Comparison of ENCODE assay signal across 1 cellular context in the genomic region with DNA sequence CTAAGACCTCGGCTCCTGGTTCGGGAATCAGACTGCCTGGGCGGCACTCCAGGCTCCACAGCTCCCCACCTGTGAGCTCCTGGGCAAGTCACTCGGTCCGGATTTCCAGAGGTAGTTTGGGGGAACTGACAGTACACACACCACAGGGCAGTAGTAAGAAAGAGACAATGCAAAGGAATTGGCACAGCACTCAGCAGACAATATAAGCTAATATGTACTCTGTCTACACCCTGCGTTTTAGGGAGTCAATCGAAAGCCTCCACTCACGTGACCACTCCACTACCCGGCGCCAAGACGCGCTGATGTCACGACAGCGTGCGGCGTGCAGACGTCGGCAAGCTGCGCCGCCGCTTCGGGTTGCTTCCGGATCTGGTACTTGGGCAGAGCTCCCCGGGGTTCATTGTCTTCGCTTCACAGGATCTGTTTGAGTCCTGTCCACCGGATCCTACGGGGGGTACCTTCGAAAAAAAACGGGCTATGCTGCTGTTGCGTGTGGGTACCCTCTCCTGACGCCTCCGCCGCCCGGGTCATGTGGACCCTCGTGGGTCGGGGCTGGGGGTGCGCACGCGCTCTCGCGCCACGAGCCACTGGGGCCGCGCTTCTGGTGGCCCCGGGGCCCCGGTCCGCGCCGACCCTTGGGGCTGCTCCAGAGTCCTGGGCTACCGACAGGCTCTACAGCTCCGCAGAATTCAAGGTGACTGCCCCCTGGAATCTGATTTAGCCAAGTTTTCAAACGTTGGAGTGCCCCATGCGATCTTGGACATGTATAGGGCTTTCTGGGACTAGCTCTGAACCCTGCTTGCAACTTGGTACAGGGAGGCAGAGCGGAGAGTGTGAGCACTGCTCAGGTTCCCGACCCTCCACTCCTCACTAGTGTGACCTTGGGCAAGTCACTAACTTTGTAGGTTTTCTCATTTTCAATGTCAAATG.
TF ChIP-seq lines count a peak whose summit lies in the region.

A gene with protein sequence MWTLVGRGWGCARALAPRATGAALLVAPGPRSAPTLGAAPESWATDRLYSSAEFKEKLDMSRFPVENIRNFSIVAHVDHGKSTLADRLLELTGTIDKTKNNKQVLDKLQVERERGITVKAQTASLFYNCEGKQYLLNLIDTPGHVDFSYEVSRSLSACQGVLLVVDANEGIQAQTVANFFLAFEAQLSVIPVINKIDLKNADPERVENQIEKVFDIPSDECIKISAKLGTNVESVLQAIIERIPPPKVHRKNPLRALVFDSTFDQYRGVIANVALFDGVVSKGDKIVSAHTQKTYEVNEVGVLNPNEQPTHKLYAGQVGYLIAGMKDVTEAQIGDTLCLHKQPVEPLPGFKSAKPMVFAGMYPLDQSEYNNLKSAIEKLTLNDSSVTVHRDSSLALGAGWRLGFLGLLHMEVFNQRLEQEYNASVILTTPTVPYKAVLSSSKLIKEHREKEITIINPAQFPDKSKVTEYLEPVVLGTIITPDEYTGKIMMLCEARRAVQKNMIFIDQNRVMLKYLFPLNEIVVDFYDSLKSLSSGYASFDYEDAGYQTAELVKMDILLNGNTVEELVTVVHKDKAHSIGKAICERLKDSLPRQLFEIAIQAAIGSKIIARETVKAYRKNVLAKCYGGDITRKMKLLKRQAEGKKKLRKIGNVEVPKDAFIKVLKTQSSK (plus strand): TSS at position 327 of the 930 bp plus-strand sequence. CDS start 203 bp downstream, at position 530.

TF ChIP-seq in HepG2, 621 proteins besides CTCF, POLR2A, EP300 and RAD21 (continued from another document and continues in another):
- TF ChIP-seq, protein P1, sequence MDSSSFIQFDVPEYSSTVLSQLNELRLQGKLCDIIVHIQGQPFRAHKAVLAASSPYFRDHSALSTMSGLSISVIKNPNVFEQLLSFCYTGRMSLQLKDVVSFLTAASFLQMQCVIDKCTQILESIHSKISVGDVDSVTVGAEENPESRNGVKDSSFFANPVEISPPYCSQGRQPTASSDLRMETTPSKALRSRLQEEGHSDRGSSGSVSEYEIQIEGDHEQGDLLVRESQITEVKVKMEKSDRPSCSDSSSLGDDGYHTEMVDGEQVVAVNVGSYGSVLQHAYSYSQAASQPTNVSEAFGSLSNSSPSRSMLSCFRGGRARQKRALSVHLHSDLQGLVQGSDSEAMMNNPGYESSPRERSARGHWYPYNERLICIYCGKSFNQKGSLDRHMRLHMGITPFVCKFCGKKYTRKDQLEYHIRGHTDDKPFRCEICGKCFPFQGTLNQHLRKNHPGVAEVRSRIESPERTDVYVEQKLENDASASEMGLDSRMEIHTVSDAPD (CRISPR knock-in tag; IDR thresholded peaks at IDR 0.05): 0 out of 2 replicates have a peak, but pooled peaks have one; percentile 58
- peak; percentile 91 for TF ChIP-seq THAP11 (CRISPR knock-in tag; IDR thresholded peaks at IDR 0.05)
- TF ChIP-seq MLLT10 (CRISPR knock-in tag; IDR thresholded peaks at IDR 0.05): no peak
- no peak for TF ChIP-seq CBX2 (IDR thresholded peaks at IDR 0.05; ENCODE audit: low read depth, low read length)
- no peak for TF ChIP-seq CBX2 (CRISPR knock-in tag; IDR thresholded peaks at IDR 0.05; ENCODE audit: low read depth)
- peak; percentile 93 for TF ChIP-seq ZMYM4 (CRISPR knock-in tag; IDR thresholded peaks at IDR 0.05)
- TF ChIP-seq, protein P2, sequence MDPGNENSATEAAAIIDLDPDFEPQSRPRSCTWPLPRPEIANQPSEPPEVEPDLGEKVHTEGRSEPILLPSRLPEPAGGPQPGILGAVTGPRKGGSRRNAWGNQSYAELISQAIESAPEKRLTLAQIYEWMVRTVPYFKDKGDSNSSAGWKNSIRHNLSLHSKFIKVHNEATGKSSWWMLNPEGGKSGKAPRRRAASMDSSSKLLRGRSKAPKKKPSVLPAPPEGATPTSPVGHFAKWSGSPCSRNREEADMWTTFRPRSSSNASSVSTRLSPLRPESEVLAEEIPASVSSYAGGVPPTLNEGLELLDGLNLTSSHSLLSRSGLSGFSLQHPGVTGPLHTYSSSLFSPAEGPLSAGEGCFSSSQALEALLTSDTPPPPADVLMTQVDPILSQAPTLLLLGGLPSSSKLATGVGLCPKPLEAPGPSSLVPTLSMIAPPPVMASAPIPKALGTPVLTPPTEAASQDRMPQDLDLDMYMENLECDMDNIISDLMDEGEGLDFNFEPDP (CRISPR knock-in tag; conservative IDR thresholded peaks at IDR 0.05): no peak
- no peak for TF ChIP-seq CAMTA2 (CRISPR knock-in tag; IDR thresholded peaks at IDR 0.05; ENCODE audit: borderline replicate concordance)
- no peak for TF ChIP-seq ZNF317 (CRISPR knock-in tag; IDR thresholded peaks at IDR 0.05)
- no peak for TF ChIP-seq ZEB1 (IDR thresholded peaks at IDR 0.05; ENCODE audit: insufficient replicate concordance, low read depth)
- no peak for TF ChIP-seq NFIC (IDR thresholded peaks at IDR 0.05; ENCODE audit: low read length)
- peak; percentile 85 for TF ChIP-seq YEATS4 (CRISPR knock-in tag; IDR thresholded peaks at IDR 0.05; ENCODE audit: borderline replicate concordance)
- peak; percentile 39; the same call in 1 of the 2 replicates for TF ChIP-seq SIN3A (IDR thresholded peaks at IDR 0.05; ENCODE audit: borderline replicate concordance, low read depth, low read length)
- TF ChIP-seq NBN (conservative IDR thresholded peaks at IDR 0.05): no peak
- TF ChIP-seq, protein P3, sequence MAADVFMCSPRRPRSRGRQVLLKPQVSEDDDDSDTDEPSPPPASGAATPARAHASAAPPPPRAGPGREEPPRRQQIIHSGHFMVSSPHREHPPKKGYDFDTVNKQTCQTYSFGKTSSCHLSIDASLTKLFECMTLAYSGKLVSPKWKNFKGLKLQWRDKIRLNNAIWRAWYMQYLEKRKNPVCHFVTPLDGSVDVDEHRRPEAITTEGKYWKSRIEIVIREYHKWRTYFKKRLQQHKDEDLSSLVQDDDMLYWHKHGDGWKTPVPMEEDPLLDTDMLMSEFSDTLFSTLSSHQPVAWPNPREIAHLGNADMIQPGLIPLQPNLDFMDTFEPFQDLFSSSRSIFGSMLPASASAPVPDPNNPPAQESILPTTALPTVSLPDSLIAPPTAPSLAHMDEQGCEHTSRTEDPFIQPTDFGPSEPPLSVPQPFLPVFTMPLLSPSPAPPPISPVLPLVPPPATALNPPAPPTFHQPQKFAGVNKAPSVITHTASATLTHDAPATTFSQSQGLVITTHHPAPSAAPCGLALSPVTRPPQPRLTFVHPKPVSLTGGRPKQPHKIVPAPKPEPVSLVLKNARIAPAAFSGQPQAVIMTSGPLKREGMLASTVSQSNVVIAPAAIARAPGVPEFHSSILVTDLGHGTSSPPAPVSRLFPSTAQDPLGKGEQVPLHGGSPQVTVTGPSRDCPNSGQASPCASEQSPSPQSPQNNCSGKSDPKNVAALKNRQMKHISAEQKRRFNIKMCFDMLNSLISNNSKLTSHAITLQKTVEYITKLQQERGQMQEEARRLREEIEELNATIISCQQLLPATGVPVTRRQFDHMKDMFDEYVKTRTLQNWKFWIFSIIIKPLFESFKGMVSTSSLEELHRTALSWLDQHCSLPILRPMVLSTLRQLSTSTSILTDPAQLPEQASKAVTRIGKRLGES (CRISPR knock-in tag; IDR thresholded peaks at IDR 0.05; ENCODE audit: borderline replicate concordance): 0 out of 2 replicates have a peak, but pooled peaks have one; percentile 54
- peak; percentile 95 for TF ChIP-seq HOXA3 (CRISPR knock-in tag; IDR thresholded peaks at IDR 0.05)
- TF ChIP-seq FIP1L1 (IDR thresholded peaks at IDR 0.05; ENCODE audit: borderline replicate concordance, insufficient read depth, low read depth, low read length): no peak
- TF ChIP-seq ZNF761 (CRISPR knock-in tag; conservative IDR thresholded peaks at IDR 0.05): no peak; the same call in 1 of the 2 replicates
- TF ChIP-seq CENPX (CRISPR knock-in tag; IDR thresholded peaks at IDR 0.05): no peak
- TF ChIP-seq, protein P4, sequence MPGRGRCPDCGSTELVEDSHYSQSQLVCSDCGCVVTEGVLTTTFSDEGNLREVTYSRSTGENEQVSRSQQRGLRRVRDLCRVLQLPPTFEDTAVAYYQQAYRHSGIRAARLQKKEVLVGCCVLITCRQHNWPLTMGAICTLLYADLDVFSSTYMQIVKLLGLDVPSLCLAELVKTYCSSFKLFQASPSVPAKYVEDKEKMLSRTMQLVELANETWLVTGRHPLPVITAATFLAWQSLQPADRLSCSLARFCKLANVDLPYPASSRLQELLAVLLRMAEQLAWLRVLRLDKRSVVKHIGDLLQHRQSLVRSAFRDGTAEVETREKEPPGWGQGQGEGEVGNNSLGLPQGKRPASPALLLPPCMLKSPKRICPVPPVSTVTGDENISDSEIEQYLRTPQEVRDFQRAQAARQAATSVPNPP (CRISPR knock-in tag; IDR thresholded peaks at IDR 0.05): peak; percentile 64; the same call in 1 of the 2 replicates
- no peak for TF ChIP-seq ZNF567 (CRISPR knock-in tag; IDR thresholded peaks at IDR 0.05; ENCODE audit: borderline replicate concordance)
- TF ChIP-seq, protein P5, sequence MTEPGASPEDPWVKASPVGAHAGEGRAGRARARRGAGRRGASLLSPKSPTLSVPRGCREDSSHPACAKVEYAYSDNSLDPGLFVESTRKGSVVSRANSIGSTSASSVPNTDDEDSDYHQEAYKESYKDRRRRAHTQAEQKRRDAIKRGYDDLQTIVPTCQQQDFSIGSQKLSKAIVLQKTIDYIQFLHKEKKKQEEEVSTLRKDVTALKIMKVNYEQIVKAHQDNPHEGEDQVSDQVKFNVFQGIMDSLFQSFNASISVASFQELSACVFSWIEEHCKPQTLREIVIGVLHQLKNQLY (CRISPR knock-in tag; IDR thresholded peaks at IDR 0.05): no peak
- peak; percentile 84 for TF ChIP-seq CBFB (CRISPR knock-in tag; IDR thresholded peaks at IDR 0.05)
- TF ChIP-seq, protein P6, sequence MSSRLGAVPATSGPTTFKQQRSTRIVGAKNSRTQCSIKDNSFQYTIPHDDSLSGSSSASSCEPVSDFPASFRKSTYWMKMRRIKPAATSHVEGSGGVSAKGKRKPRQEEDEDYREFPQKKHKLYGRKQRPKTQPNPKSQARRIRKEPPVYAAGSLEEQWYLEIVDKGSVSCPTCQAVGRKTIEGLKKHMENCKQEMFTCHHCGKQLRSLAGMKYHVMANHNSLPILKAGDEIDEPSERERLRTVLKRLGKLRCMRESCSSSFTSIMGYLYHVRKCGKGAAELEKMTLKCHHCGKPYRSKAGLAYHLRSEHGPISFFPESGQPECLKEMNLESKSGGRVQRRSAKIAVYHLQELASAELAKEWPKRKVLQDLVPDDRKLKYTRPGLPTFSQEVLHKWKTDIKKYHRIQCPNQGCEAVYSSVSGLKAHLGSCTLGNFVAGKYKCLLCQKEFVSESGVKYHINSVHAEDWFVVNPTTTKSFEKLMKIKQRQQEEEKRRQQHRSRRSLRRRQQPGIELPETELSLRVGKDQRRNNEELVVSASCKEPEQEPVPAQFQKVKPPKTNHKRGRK (CRISPR knock-in tag; IDR thresholded peaks at IDR 0.05): no peak
- no peak for TF ChIP-seq ZNF75D (CRISPR knock-in tag; IDR thresholded peaks at IDR 0.05; ENCODE audit: borderline replicate concordance)
- TF ChIP-seq SUZ12 (IDR thresholded peaks at IDR 0.05; ENCODE audit: low read depth, low read length): no peak
- TF ChIP-seq ZC3H4 (CRISPR knock-in tag; IDR thresholded peaks at IDR 0.05; ENCODE audit: borderline replicate concordance): peak; percentile 49; the same call in 1 of the 2 replicates
- TF ChIP-seq DR1 (CRISPR knock-in tag; IDR thresholded peaks at IDR 0.05): peak; percentile 60; the same call in 1 of the 2 replicates
- TF ChIP-seq, protein P7, sequence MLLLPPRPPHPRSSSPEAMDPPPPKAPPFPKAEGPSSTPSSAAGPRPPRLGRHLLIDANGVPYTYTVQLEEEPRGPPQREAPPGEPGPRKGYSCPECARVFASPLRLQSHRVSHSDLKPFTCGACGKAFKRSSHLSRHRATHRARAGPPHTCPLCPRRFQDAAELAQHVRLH (CRISPR knock-in tag; IDR thresholded peaks at IDR 0.05; ENCODE audit: borderline replicate concordance, low read depth): peak; percentile 31; the same call in 1 of the 2 replicates
- no peak; the same call in 1 of the 2 replicates for TF ChIP-seq RXRA (CRISPR knock-in tag; IDR thresholded peaks at IDR 0.05)
- TF ChIP-seq HMGA1 (CRISPR knock-in tag; conservative IDR thresholded peaks at IDR 0.05): no peak
- no peak for TF ChIP-seq ZNF253 (CRISPR knock-in tag; IDR thresholded peaks at IDR 0.05; ENCODE audit: borderline replicate concordance)
- TF ChIP-seq SOX6 (IDR thresholded peaks at IDR 0.05): no peak
- TF ChIP-seq SOX6 (CRISPR knock-in tag; IDR thresholded peaks at IDR 0.05): peak; percentile 47; the same call in 1 of the 2 replicates
- TF ChIP-seq MTA3 (CRISPR knock-in tag; IDR thresholded peaks at IDR 0.05): no peak
- TF ChIP-seq, protein P8, sequence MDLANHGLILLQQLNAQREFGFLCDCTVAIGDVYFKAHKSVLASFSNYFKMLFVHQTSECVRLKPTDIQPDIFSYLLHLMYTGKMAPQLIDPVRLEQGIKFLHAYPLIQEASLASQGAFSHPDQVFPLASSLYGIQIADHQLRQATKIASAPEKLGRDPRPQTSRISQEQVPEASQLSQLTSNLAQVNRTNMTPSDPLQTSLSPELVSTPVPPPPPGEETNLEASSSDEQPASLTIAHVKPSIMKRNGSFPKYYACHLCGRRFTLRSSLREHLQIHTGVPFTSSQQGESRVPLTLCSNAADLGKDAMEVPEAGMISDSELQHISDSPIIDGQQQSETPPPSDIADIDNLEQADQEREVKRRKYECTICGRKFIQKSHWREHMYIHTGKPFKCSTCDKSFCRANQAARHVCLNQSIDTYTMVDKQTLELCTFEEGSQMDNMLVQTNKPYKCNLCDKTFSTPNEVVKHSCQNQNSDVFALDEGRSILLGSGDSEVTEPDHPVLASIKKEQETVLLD (CRISPR knock-in tag; IDR thresholded peaks at IDR 0.05; ENCODE audit: low read depth): no peak
- TF ChIP-seq, protein P9, sequence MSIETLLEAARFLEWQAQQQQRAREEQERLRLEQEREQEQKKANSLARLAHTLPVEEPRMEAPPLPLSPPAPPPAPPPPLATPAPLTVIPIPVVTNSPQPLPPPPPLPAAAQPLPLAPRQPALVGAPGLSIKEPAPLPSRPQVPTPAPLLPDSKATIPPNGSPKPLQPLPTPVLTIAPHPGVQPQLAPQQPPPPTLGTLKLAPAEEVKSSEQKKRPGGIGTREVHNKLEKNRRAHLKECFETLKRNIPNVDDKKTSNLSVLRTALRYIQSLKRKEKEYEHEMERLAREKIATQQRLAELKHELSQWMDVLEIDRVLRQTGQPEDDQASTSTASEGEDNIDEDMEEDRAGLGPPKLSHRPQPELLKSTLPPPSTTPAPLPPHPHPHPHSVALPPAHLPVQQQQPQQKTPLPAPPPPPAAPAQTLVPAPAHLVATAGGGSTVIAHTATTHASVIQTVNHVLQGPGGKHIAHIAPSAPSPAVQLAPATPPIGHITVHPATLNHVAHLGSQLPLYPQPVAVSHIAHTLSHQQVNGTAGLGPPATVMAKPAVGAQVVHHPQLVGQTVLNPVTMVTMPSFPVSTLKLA (IDR thresholded peaks at IDR 0.05): peak; percentile 52; the same call in 1 of the 2 replicates
- no peak for TF ChIP-seq SALL2 (CRISPR knock-in tag; IDR thresholded peaks at IDR 0.05)
- no peak for TF ChIP-seq MBD4 (IDR thresholded peaks at IDR 0.05; ENCODE audit: borderline replicate concordance, low read length)
- peak; percentile 84; the same call in 1 of the 2 replicates for TF ChIP-seq ZNF788 (CRISPR knock-in tag; IDR thresholded peaks at IDR 0.05; ENCODE audit: borderline replicate concordance)
- TF ChIP-seq SP1 (IDR thresholded peaks at IDR 0.05): no peak
- no peak; the same call in 1 of the 2 replicates for TF ChIP-seq SP1 (CRISPR knock-in tag; IDR thresholded peaks at IDR 0.05)
- TF ChIP-seq ZBTB21 (CRISPR knock-in tag; IDR thresholded peaks at IDR 0.05): peak; percentile 17; the same call in 1 of the 2 replicates
- TF ChIP-seq ZBTB42 (CRISPR knock-in tag; IDR thresholded peaks at IDR 0.05): peak; percentile 84
- peak; percentile 87 for TF ChIP-seq MYC (CRISPR knock-in tag; IDR thresholded peaks at IDR 0.05; ENCODE audit: borderline replicate concordance)
